Comparison of ENCODE assay signal across 15 cellular contexts in genomic region chr20:44176833-44177533, GRCh38. TPM values are rescaled to one million over a fixed set of nuclear protein-coding genes. Genes with fewer than 3 reads are reported as not detected.
A peak's percentile ranks its signal among the peaks of the same experiment; 100 is the strongest.
DNase-seq lines count a peak whose midpoint lies in the region; ATAC-seq, FAIRE-seq and TF ChIP-seq lines count a peak whose summit lies in the region.
"Had no signal": no experiment of that assay in that cellular context is flagged by ENCODE, and none has a peak within 500 bp of the region (broad histone marks: within the 10 kb centered on the region; RNA-seq: fewer than 3 reads in every experiment).

No MANE protein-coding gene starts in this region.

- ATAC-seq in HepG2 (peak; percentile 39; the same call in 2 of the 3 replicates), right lobe of liver (no peak), aorta (ENCODE audit: low FRiP score) (no peak)

- TF ChIP-seq EP300 in HepG2 (IDR thresholded peaks at IDR 0.05; ENCODE audit: low read depth in 2 of 2, low read length in 2 of 2) (no peak), HepG2 (CRISPR knock-in tag; IDR thresholded peaks at IDR 0.05; ENCODE audit: borderline replicate concordance) (no peak)

- no peak overlapping the region for H3K4me3 ChIP-seq in HepG2 (replicated peaks in 1 of 3; ENCODE audit: insufficient read depth in 1 of 3, low read depth in 2 of 3, low read length in 3 of 3)
- no peak overlapping the region for H3K4me3 ChIP-seq in right lobe of liver
- H3K4me3 ChIP-seq in esophagus squamous epithelium = peak overlapping the region in 1 of 4 donors; percentile 38
- H3K4me3 ChIP-seq in neuronal stem cell (ENCODE audit: low read length in 2 of 2) = no peak overlapping the region
- H3K4me3 ChIP-seq in aorta (ENCODE audit: low read length in 2 of 2) = no peak overlapping the region
- H3K4me3 ChIP-seq: neural progenitor cell had no signal

- POLR2A ChIA-PET in HepG2 (lab: Yijun Ruan, JAX) = no interaction called here

- no peak overlapping the region for H2BK5ac ChIP-seq in neuronal stem cell (ENCODE audit: low read length)

- H3K9me3 ChIP-seq in HepG2 (ENCODE audit: low read length) (no peaks in the 10 kb centered on the region), right lobe of liver (no peaks in the 10 kb centered on the region), esophagus squamous epithelium (no peaks in the 10 kb centered on the region), neuronal stem cell (replicated peaks in 1 of 2; ENCODE audit: control insufficient read depth in 2 of 2, insufficient read depth in 1 of 2, low read depth in 1 of 2, low read length in 2 of 2) (peaks cover 0 to 2% of the 10 kb centered on the region in 2 donors), aorta (ENCODE audit: control insufficient read depth, low read length) (no peaks in the 10 kb centered on the region)

- no peak overlapping the region for H2AK5ac ChIP-seq in neuronal stem cell (ENCODE audit: low read depth, low read length)

- H3K9ac ChIP-seq in HepG2 (ENCODE audit: insufficient read depth, low read depth, low read length) = no peak overlapping the region
- no peak overlapping the region for H3K9ac ChIP-seq in neuronal stem cell (ENCODE audit: low read depth, low read length, poor library complexity)
- H3K9ac ChIP-seq: neural progenitor cell had no signal

- 0 out of 2 replicates have a peak, but pooled peaks cover 5% of the 10 kb centered on the region for H3K4me1 ChIP-seq in HepG2 (ENCODE audit: insufficient read depth, low read length)
- no peaks in the 10 kb centered on the region for H3K4me1 ChIP-seq in right lobe of liver
- H3K4me1 ChIP-seq in esophagus squamous epithelium = peaks cover 0 to 23% (median 15%) of the 10 kb centered on the region in 3 donors
- peaks cover 10 to 11% of the 10 kb centered on the region in 2 donors for H3K4me1 ChIP-seq in neuronal stem cell (ENCODE audit: control insufficient read depth in 2 of 2, insufficient read depth in 1 of 2, low read depth in 1 of 2, low read length in 2 of 2)
- peaks cover 2 to 6% of the 10 kb centered on the region in 2 donors for H3K4me1 ChIP-seq in aorta (ENCODE audit: control insufficient read depth in 1 of 2, insufficient read depth in 2 of 2, low read length in 2 of 2)

- no peaks in the 10 kb centered on the region for H3K79me1 ChIP-seq in neuronal stem cell (ENCODE audit: low read depth, low read length)

- in situ Hi-C loops in HepG2 (cut with HindIII; ENCODE audit: extremely low pct_ligation_motif_present, low pct_unique_long_range_greater_than_20kb) = no loop called here

- H4K91ac ChIP-seq in neuronal stem cell (ENCODE audit: low read depth, low read length, poor library complexity) = no peak overlapping the region

- H3K4ac ChIP-seq in neuronal stem cell (ENCODE audit: low read length) = no peak overlapping the region

- H3K14ac ChIP-seq in neuronal stem cell (ENCODE audit: low read length) = no peak overlapping the region

- no peak overlapping the region for H2BK12ac ChIP-seq in neuronal stem cell (ENCODE audit: low read length)

- DNase-seq in HepG2 (ENCODE audit: low spot score) = no peak
- DNase-seq in right lobe of liver = no peak
- DNase-seq in esophagus squamous epithelium (lab: John Stamatoyannopoulos, UW) = no peak
- no peak for DNase-seq in neuronal stem cell (ENCODE audit: low spot score)
- DNase-seq in aorta = peak in 1 of 2 donors; percentile 77
- DNase-seq in frontal cortex (ENCODE audit: low spot score in 2 of 2) = no peak
- DNase-seq in amygdala (lab: John Stamatoyannopoulos, UW) = no peak
- no peak for DNase-seq in hypothalamus (lab: John Stamatoyannopoulos, UW)
- DNase-seq: ACHN; activated CD4-positive, alpha-beta memory T cell treated with anti-CD3 and anti-CD28 coated beads, Interleukin-2, amount 10 ng/mL, durations not matched to agents 7 days and 5 days; activated naive CD4-positive, alpha-beta T cell; central memory CD4-positive, alpha-beta T cell; immature natural killer cell had no signal

- H3K27me3 ChIP-seq in HepG2 (ENCODE audit: control insufficient read depth in 1 of 2, insufficient read depth in 2 of 2, low read length in 2 of 2) = peaks cover 10 to 64% of the 10 kb centered on the region in 2 experiments; a peak in 3 of 5 replicates
- H3K27me3 ChIP-seq in right lobe of liver = no peaks in the 10 kb centered on the region
- H3K27me3 ChIP-seq in esophagus squamous epithelium = peaks cover 0 to 38% (median 0%) of the 10 kb centered on the region in 4 donors
- peaks cover 0 to 23% (median 0%) of the 10 kb centered on the region in 3 experiments for H3K27me3 ChIP-seq in neuronal stem cell (ENCODE audit: control insufficient read depth in 3 of 3, insufficient read depth in 3 of 3, low read depth in 1 of 3, low read length in 3 of 3)
- H3K27me3 ChIP-seq in aorta (ENCODE audit: control insufficient read depth in 1 of 2, insufficient read depth in 2 of 2, low read length in 1 of 2) = no peaks in the 10 kb centered on the region
- H3K27me3 ChIP-seq: neural progenitor cell had no signal

- intact Hi-C loops in HepG2 (cut with micrococcal nuclease; ENCODE audit: unreplicated experiment) = no loop called here
- intact Hi-C loops in right lobe of liver (cut with DNase I) = no loop called here
- intact Hi-C loops in esophagus squamous epithelium (cut with DNase I) = loop anchor here (10.0 kb wide), 1 partner anchor 422 kb away; no protein-coding TSS in a partner anchor
- intact Hi-C loops in aorta (cut with DNase I) = no loop called here

- no peaks in the 10 kb centered on the region for H3K36me3 ChIP-seq in HepG2 (replicated peaks in 1 of 2; ENCODE audit: control insufficient read depth in 1 of 2, insufficient read depth in 2 of 2, low read length in 2 of 2)
- H3K36me3 ChIP-seq in right lobe of liver = no peaks in the 10 kb centered on the region
- H3K36me3 ChIP-seq in esophagus squamous epithelium = no peaks in the 10 kb centered on the region
- no peaks in the 10 kb centered on the region for H3K36me3 ChIP-seq in neuronal stem cell (replicated peaks in 1 of 2; ENCODE audit: control insufficient read depth in 2 of 2, insufficient read depth in 2 of 2, low read length in 2 of 2)
- peaks cover 0 to 4% of the 10 kb centered on the region in 2 donors for H3K36me3 ChIP-seq in aorta (ENCODE audit: control insufficient read depth in 1 of 2, insufficient read depth in 2 of 2, low read length in 1 of 2)
- H3K36me3 ChIP-seq: neural progenitor cell had no signal

- no peak overlapping the region for H2BK15ac ChIP-seq in neuronal stem cell (ENCODE audit: low read length)

- H3K4me2 ChIP-seq in HepG2 (ENCODE audit: low read depth, low read length) = no peak overlapping the region
- no peak overlapping the region for H3K4me2 ChIP-seq in neuronal stem cell (ENCODE audit: insufficient read depth, low read length, poor library complexity, severe bottlenecking)
- H3K4me2 ChIP-seq: neural progenitor cell had no signal

- 15% methylated on average over 13 of the region's 14 CpGs for WGBS in HepG2 (ENCODE audit: low lambda C conversion rate)
- 70% methylated on average over 2 of the region's 14 CpGs for WGBS in right lobe of liver (ENCODE audit: insufficient coverage, low coverage, low lambda C conversion rate, missing lambda C conversion rate)
- 16 to 27% methylated on average over 4 to 8 of the region's 14 CpGs for WGBS in esophagus squamous epithelium, 2 donors
- WGBS in neuronal stem cell (ENCODE audit: extremely low coverage in 2 of 2, insufficient read length in 2 of 2, insufficient replicate concordance in 1 of 2), 2 donors = no CpG with 5 or more reads among the region's 14 CpGs
- WGBS in aorta, 2 donors = 3 to 9% methylated on average over 14 of the region's 14 CpGs

- no TSS peak for BruUV-seq in HepG2 (replicated peaks; lab: Mats Ljungman, UMichigan)

- no peak overlapping the region for H3K27ac ChIP-seq in HepG2 (ENCODE audit: extremely low read length, insufficient read depth, low read length)
- H3K27ac ChIP-seq in right lobe of liver = no peak overlapping the region
- H3K27ac ChIP-seq in esophagus squamous epithelium = peak overlapping the region; percentile 1 to 87 (median 66)
- H3K27ac ChIP-seq in neuronal stem cell (replicated peaks; ENCODE audit: low read length) = no peak overlapping the region
- H3K27ac ChIP-seq in aorta (ENCODE audit: low read depth in 1 of 2, low read length in 2 of 2) = peak overlapping the region; percentile 23 to 35
- H3K27ac ChIP-seq: neural progenitor cell had no signal

- TF ChIP-seq POLR2A in HepG2 (IDR thresholded peaks at IDR 0.05; ENCODE audit: insufficient read depth in 1 of 2, low read depth in 2 of 2, low read length in 2 of 2) = no peak
- no peak for TF ChIP-seq POLR2A in right lobe of liver (IDR thresholded peaks at IDR 0.05)
- TF ChIP-seq POLR2A in esophagus squamous epithelium (IDR thresholded peaks at IDR 0.05) = no peak

- H3K79me2 ChIP-seq in HepG2 (ENCODE audit: insufficient read depth, low read length) = no peaks in the 10 kb centered on the region

- FAIRE-seq in HepG2 (lab: Jason Lieb, UNC) (no peak), frontal cortex (lab: Jason Lieb, UNC) (no peak)

- no peaks in the 10 kb centered on the region for H4K20me1 ChIP-seq in HepG2 (ENCODE audit: insufficient read depth, low read length)

- CTCF ChIA-PET in HepG2 (lab: Yijun Ruan, JAX; ENCODE audit: low intra/inter-chr PET ratio, low total read pairs) = no interaction called here

- H3K18ac ChIP-seq in neuronal stem cell (ENCODE audit: low read length) = no peak overlapping the region

- no peak overlapping the region for H2AFZ ChIP-seq in HepG2 (ENCODE audit: low read length)
- no peak overlapping the region for H2AFZ ChIP-seq in neuronal stem cell (ENCODE audit: low read length)
- H2AFZ ChIP-seq: neural progenitor cell had no signal

- no peak overlapping the region for H4K8ac ChIP-seq in neuronal stem cell (ENCODE audit: low read depth, low read length)

- no peak overlapping the region for H3K23ac ChIP-seq in neuronal stem cell (ENCODE audit: low read depth, low read length, poor library complexity)

- no peak for TF ChIP-seq RAD21 in HepG2 (CRISPR knock-in tag; IDR thresholded peaks at IDR 0.05)

- peak overlapping the region; percentile 4 for H2BK120ac ChIP-seq in neuronal stem cell (ENCODE audit: low read depth, low read length)

- TF ChIP-seq CTCF in HepG2 (CRISPR knock-in tag; IDR thresholded peaks at IDR 0.05) = no peak
- TF ChIP-seq CTCF in right lobe of liver (IDR thresholded peaks at IDR 0.05) = no peak
- no peak for TF ChIP-seq CTCF in esophagus squamous epithelium (IDR thresholded peaks at IDR 0.05)

RNA-seq across cellular contexts. Expression of gene JPH2, which starts 10.0 kb away (rescaled TPM):
- total RNA-seq in HepG2 (2016; rRNA removed; fragmentation: Illumina TruSeq; extraction: Trizol) = not detected in 2 replicates
- total RNA-seq in HepG2 (2016; cell fraction: cytosol; rRNA removed; fragmentation: Illumina TruSeq; extraction: Trizol; ENCODE audit: low read depth) = not detected in 2 replicates
- total RNA-seq in HepG2 (2016; cell fraction: insoluble cytoplasmic fraction; rRNA removed; fragmentation: Illumina TruSeq; extraction: Trizol) = not detected in 2 replicates
- total RNA-seq in HepG2 (2016; cell fraction: membrane; rRNA removed; fragmentation: Illumina TruSeq; extraction: Trizol) = not detected in 2 replicates
- not detected in 2 replicates for total RNA-seq in HepG2 (2016; cell fraction: nucleus; rRNA removed; fragmentation: Illumina TruSeq; extraction: Trizol)
- polyA plus RNA-seq in HepG2 (2011; rRNA removed) = 0.42 and 0.61 TPM in 2 replicates
- polyA plus RNA-seq in HepG2 (2011; cell fraction: cytosol; rRNA removed) = 0.23 and 0.32 TPM in 2 replicates
- polyA plus RNA-seq in HepG2 (2011; cell fraction: nucleus; rRNA removed) = 2.7 and 2.9 TPM in 2 replicates
- 0.52 and 1.4 TPM in 2 replicates for polyA plus RNA-seq in HepG2 (2012)
- not detected in 2 replicates for polyA plus RNA-seq in HepG2 (2016; cell fraction: cytosol; fragmentation: Illumina TruSeq; extraction: Trizol; ENCODE audit: low read depth)
- polyA plus RNA-seq in HepG2 (2016; cell fraction: insoluble cytoplasmic fraction; fragmentation: Illumina TruSeq; extraction: Trizol; ENCODE audit: low read depth) = not detected in 2 replicates
- not detected in 2 replicates for polyA plus RNA-seq in HepG2 (2016; cell fraction: membrane; fragmentation: Illumina TruSeq; extraction: Trizol; ENCODE audit: low read depth)
- polyA plus RNA-seq in HepG2 (2016; cell fraction: nucleus; fragmentation: Illumina TruSeq; extraction: Trizol; ENCODE audit: insufficient read depth, low read depth) = not detected in 2 replicates
- 1.1 and 9.5 TPM in 2 replicates for polyA minus RNA-seq in HepG2 (2011; rRNA and poly(A)+ RNA removed; ENCODE audit: low replicate concordance)
- 0.30 TPM in 1 of 2 replicates, not detected in the other for polyA minus RNA-seq in HepG2 (2011; cell fraction: cytosol; rRNA and poly(A)+ RNA removed)
- 3.7 and 4.5 TPM in 2 replicates for polyA minus RNA-seq in HepG2 (2011; cell fraction: nucleus; rRNA and poly(A)+ RNA removed)
- under 1 TPM in 5 of 6 experiments, not detected in 1; 0.09 to 0.31 (median 0.10) TPM for total RNA-seq in right lobe of liver
- 10 to 100 TPM in 1 of 4 donors, 1 to 10 TPM in 3; 2.4 to 32.0 (median 6.8) TPM for total RNA-seq in esophagus squamous epithelium
- 0.28 TPM for polyA plus RNA-seq in neuronal stem cell (2013, experiment 1 of 2)
- polyA plus RNA-seq in neuronal stem cell (2013, experiment 2 of 2) = 0.21 TPM
- 100 to 1,000 TPM in 1 of 2 donors, 10 to 100 TPM in 1; 63.3 to 140 TPM for total RNA-seq in aorta
- polyA plus RNA-seq in aorta = 10 to 100 TPM; 12.8 to 19.4 TPM
- total RNA-seq in frontal cortex = under 0.01 TPM
- total RNA-seq: T-helper 1 cell treated with Interleukin-12 subunit alpha and Interleukin-12 subunit beta and Interleukin-4 antibody, amounts not matched to agents 30 ng/mL and 1 ng/mL, for 36 hours had no signal
- polyA plus RNA-seq: immature natural killer cell had no signal

RNA-seq across cellular contexts. Expression of gene OSER1, which starts 33.6 kb away (rescaled TPM):
- total RNA-seq in HepG2 (2016; rRNA removed; fragmentation: Illumina TruSeq; extraction: Trizol) = 71.2 and 92.8 TPM in 2 replicates
- 47.2 and 53.9 TPM in 2 replicates for total RNA-seq in HepG2 (2016; cell fraction: cytosol; rRNA removed; fragmentation: Illumina TruSeq; extraction: Trizol; ENCODE audit: low read depth)
- 68.4 and 97.8 TPM in 2 replicates for total RNA-seq in HepG2 (2016; cell fraction: insoluble cytoplasmic fraction; rRNA removed; fragmentation: Illumina TruSeq; extraction: Trizol)
- total RNA-seq in HepG2 (2016; cell fraction: membrane; rRNA removed; fragmentation: Illumina TruSeq; extraction: Trizol) = 55.7 and 63.5 TPM in 2 replicates
- 43.8 and 44.3 TPM in 2 replicates for total RNA-seq in HepG2 (2016; cell fraction: nucleus; rRNA removed; fragmentation: Illumina TruSeq; extraction: Trizol)
- 67.0 and 71.5 TPM in 2 replicates for polyA plus RNA-seq in HepG2 (2011; rRNA removed)
- polyA plus RNA-seq in HepG2 (2011; cell fraction: cytosol; rRNA removed) = 45.9 and 56.3 TPM in 2 replicates
- 61.9 and 63.0 TPM in 2 replicates for polyA plus RNA-seq in HepG2 (2011; cell fraction: nucleus; rRNA removed)
- 47.9 and 61.6 TPM in 2 replicates for polyA plus RNA-seq in HepG2 (2012)
- 20.0 and 20.3 TPM in 2 replicates for polyA plus RNA-seq in HepG2 (2016; cell fraction: cytosol; fragmentation: Illumina TruSeq; extraction: Trizol; ENCODE audit: low read depth)
- polyA plus RNA-seq in HepG2 (2016; cell fraction: insoluble cytoplasmic fraction; fragmentation: Illumina TruSeq; extraction: Trizol; ENCODE audit: low read depth) = 76.4 and 82.6 TPM in 2 replicates
- 22.2 and 23.0 TPM in 2 replicates for polyA plus RNA-seq in HepG2 (2016; cell fraction: membrane; fragmentation: Illumina TruSeq; extraction: Trizol; ENCODE audit: low read depth)
- 77.5 and 79.8 TPM in 2 replicates for polyA plus RNA-seq in HepG2 (2016; cell fraction: nucleus; fragmentation: Illumina TruSeq; extraction: Trizol; ENCODE audit: insufficient read depth, low read depth)
- 42.9 and 49.7 TPM in 2 replicates for polyA minus RNA-seq in HepG2 (2011; rRNA and poly(A)+ RNA removed; ENCODE audit: low replicate concordance)
- 32.4 and 37.8 TPM in 2 replicates for polyA minus RNA-seq in HepG2 (2011; cell fraction: cytosol; rRNA and poly(A)+ RNA removed)
- polyA minus RNA-seq in HepG2 (2011; cell fraction: nucleus; rRNA and poly(A)+ RNA removed) = 18.4 and 28.8 TPM in 2 replicates
- 10 to 100 TPM; 13.0 to 20.4 (median 17.3) TPM for total RNA-seq in right lobe of liver
- total RNA-seq in esophagus squamous epithelium = 10 to 100 TPM; 16.1 to 62.2 (median 25.0) TPM
- polyA plus RNA-seq in neuronal stem cell (2013, experiment 1 of 2) = 25.2 TPM
- polyA plus RNA-seq in neuronal stem cell (2013, experiment 2 of 2) = 23.7 TPM
- 10 to 100 TPM; 26.7 to 34.2 TPM for total RNA-seq in aorta
- 10 to 100 TPM; 29.2 to 54.1 TPM for polyA plus RNA-seq in aorta
- 39.9 TPM for total RNA-seq in frontal cortex

Comparison
In these comparisons a context has a peak if more than half of its experiments do, and no peak if none do; other contexts are left out.
1. H3K27ac ChIP-seq: peak in esophagus squamous epithelium (4 of 4) and aorta (2 of 2); none in HepG2 (single experiment), right lobe of liver (0 of 3) and neuronal stem cell (single experiment).